In genomic region chr7:21526448-21526847, GRCh38 we compare ENCODE assay signal across 10 cellular contexts. TPM values are rescaled to one million over a fixed set of nuclear protein-coding genes. Genes with fewer than 3 reads are reported as not detected.
"Had no signal": no experiment of that assay in that cellular context is flagged by ENCODE, and none has a peak within 500 bp of the region (broad histone marks: within the 10 kb centered on the region; RNA-seq: fewer than 3 reads in every experiment).

No MANE protein-coding gene starts in this region.

- H3K4me1 Mint-ChIP-seq: GM23338 had no signal

- ATAC-seq: GM23338, HCT116, K562 had no signal

- H3K27ac Mint-ChIP-seq: GM23338 had no signal

- H3K36me3 ChIP-seq: HAP-1 had no signal

- H3K4me3 Mint-ChIP-seq: GM23338 had no signal

- DNase-seq: H7, KG1 had no signal

- H3K4me2 ChIP-seq: GM23338 had no signal

- FAIRE-seq: H1, HTR-8/SVneo, K562 had no signal

- H3K4me1 ChIP-seq: HAP-1 had no signal

- H3K4me3 ChIP-seq: GM23338, HAP-1, K562 had no signal

RNA-seq across cellular contexts. Expression of gene DNAH11, which starts 16.4 kb away (rescaled TPM):
- total RNA-seq: HT-29, IMR-90 had no signal
- polyA plus RNA-seq: IMR-90 had no signal
